Comparison of ENCODE assay signal across 1 cellular context in genomic region chr6:7439243-7439642, GRCh38.
TF ChIP-seq lines count a peak whose summit lies in the region.

No MANE protein-coding gene starts in this region.

TF ChIP-seq in HepG2, 621 proteins besides CTCF, POLR2A, EP300 and RAD21:
- TF ChIP-seq HNRNPK (IDR thresholded peaks at IDR 0.05; ENCODE audit: low read depth, low read length, poor library complexity, severe bottlenecking): peak; percentile 12
- TF ChIP-seq ETV5 (CRISPR knock-in tag; IDR thresholded peaks at IDR 0.05; ENCODE audit: borderline replicate concordance): no peak
- no peak for TF ChIP-seq ZNF800 (CRISPR knock-in tag; IDR thresholded peaks at IDR 0.05)
- TF ChIP-seq ZNF552 (CRISPR knock-in tag; IDR thresholded peaks at IDR 0.05; ENCODE audit: borderline replicate concordance): no peak
- TF ChIP-seq NFAT5 (CRISPR knock-in tag; IDR thresholded peaks at IDR 0.05): no peak
TF ChIP-seq in HepG2: peak in this region for 1.
